19 cellular contexts compared by ENCODE assay signal in the genomic region with DNA sequence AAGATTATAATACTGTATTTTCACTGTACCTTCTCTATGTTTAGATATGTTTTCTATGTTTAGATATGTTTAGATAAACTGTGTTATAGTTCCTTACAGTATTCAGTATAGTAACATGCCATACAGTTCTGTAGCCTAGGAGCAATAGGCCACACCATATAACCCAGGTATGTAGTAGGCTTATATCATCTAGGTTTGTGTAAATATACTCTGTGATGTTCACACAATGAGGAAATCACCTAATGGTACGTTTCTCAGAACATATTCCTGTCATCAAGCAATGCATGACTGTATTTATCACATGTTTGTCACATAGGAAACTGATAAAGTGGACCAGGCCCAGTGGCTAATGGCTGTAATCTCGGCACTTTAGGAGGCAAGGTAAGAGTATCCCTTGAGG. TPM values are rescaled to one million over a fixed set of nuclear protein-coding genes. Genes with fewer than 3 reads are reported as not detected.
DNase-seq lines count a peak whose midpoint lies in the region; ATAC-seq, FAIRE-seq and TF ChIP-seq lines count a peak whose summit lies in the region.
"Had no signal": no experiment of that assay in that cellular context is flagged by ENCODE, and none has a peak within 500 bp of the region (broad histone marks: within the 10 kb centered on the region; RNA-seq: fewer than 3 reads in every experiment).

No MANE protein-coding gene starts in this region.

- no peak for TF ChIP-seq CTCF in endothelial cell of umbilical vein (IDR thresholded peaks at IDR 0.05; ENCODE audit: extremely low read depth in 1 of 2, insufficient read depth in 1 of 2, low read depth in 1 of 2, low read length in 2 of 2)
- TF ChIP-seq CTCF in lower leg skin (IDR thresholded peaks at IDR 0.05) = no peak

- no peaks in the 10 kb centered on the region for H4K20me1 ChIP-seq in endothelial cell of umbilical vein (replicated peaks; ENCODE audit: control insufficient read depth, extremely low read depth, insufficient read depth, low read length)

- H3K27ac ChIP-seq in endothelial cell of umbilical vein (ENCODE audit: insufficient read depth, low read depth, low read length) = no peak overlapping the region
- no peak overlapping the region for H3K27ac ChIP-seq in small intestine (ENCODE audit: low read depth in 1 of 2, low read length in 1 of 2)

- FAIRE-seq in endothelial cell of umbilical vein (lab: Jason Lieb, UNC) (peak; percentile 8), small intestine (lab: Jason Lieb, UNC) (no peak)
- FAIRE-seq: HepG2, HTR-8/SVneo had no signal

- H3K27me3 ChIP-seq in endothelial cell of umbilical vein (ENCODE audit: control insufficient read depth in 2 of 2, insufficient read depth in 2 of 2, low read length in 2 of 2) (no peaks in the 10 kb centered on the region), small intestine (ENCODE audit: control insufficient read depth in 2 of 2, insufficient read depth in 2 of 2, low read length in 2 of 2) (no peaks in the 10 kb centered on the region)

- peaks cover 6% of the 10 kb centered on the region for H3K4me1 Mint-ChIP-seq in activated naive CD4-positive, alpha-beta T cell treated with anti-CD3 and anti-CD28 coated beads, Interleukin-2, amount 10 ng/mL, durations not matched to agents 7 days and 5 days
- peaks cover 7 to 8% (median 7%) of the 10 kb centered on the region in 3 donors for H3K4me1 Mint-ChIP-seq in T-cell
- H3K4me1 Mint-ChIP-seq: B cell had no signal

- H3K79me2 ChIP-seq in endothelial cell of umbilical vein (ENCODE audit: control insufficient read depth, insufficient read depth, low read length) = no peaks in the 10 kb centered on the region

- no peak overlapping the region for H3K4me3 Mint-ChIP-seq in activated naive CD4-positive, alpha-beta T cell treated with anti-CD3 and anti-CD28 coated beads, Interleukin-2, amount 10 ng/mL, durations not matched to agents 7 days and 5 days
- H3K4me3 Mint-ChIP-seq in T-cell = no peak overlapping the region
- H3K4me3 Mint-ChIP-seq: B cell; CD8-positive, alpha-beta T cell had no signal

- intact Hi-C loops in endothelial cell of umbilical vein (cut with micrococcal nuclease) (loop anchor here (5.0 kb wide), 1 partner anchor 118 kb away; the partner anchor contains the start of gene RNF125), lower leg skin (cut with DNase I; ENCODE audit: low total_unique reads) (no loop called here)

- no peak overlapping the region for H3K9ac ChIP-seq in endothelial cell of umbilical vein (replicated peaks; ENCODE audit: extremely low read depth, insufficient read depth, low read length)

- dilution Hi-C loops in endothelial cell of umbilical vein (cut with MboI; ENCODE audit: extremely low pct_ligation_motif_present, low sequenced_read_pairs) = no loop called here

- POLR2A ChIA-PET in T-cell (lab: Charles Lee) = interaction anchor here (0.6 to 0.7 kb wide), 4 partner anchors 20 to 334 kb away, joined by 3 to 8 read pairs (median 8); no protein-coding TSS in a partner anchor
- POLR2A ChIA-PET in endothelial cell of umbilical vein (lab: Charles Lee) = no interaction called here

- no peaks in the 10 kb centered on the region for H3K36me3 ChIP-seq in endothelial cell of umbilical vein (ENCODE audit: control insufficient read depth in 2 of 2, extremely low read depth in 1 of 2, insufficient read depth in 2 of 2, low read length in 2 of 2)
- no peaks in the 10 kb centered on the region for H3K36me3 ChIP-seq in small intestine (ENCODE audit: control insufficient read depth in 2 of 2, insufficient read depth in 2 of 2, low read length in 2 of 2)

- BruUV-seq in endothelial cell of umbilical vein (replicated peaks; lab: Mats Ljungman, UMichigan) = no TSS peak

- no peak overlapping the region for H3K4me3 ChIP-seq in endothelial cell of umbilical vein (replicated peaks in 1 of 3; ENCODE audit: insufficient read depth in 1 of 3, low read depth in 1 of 3, low read length in 3 of 3)
- no peak overlapping the region for H3K4me3 ChIP-seq in small intestine (ENCODE audit: low read depth in 1 of 2, low read length in 2 of 2)
- no peak overlapping the region for H3K4me3 ChIP-seq in lower leg skin (ENCODE audit: low read depth, poor library complexity, severe bottlenecking)

- DNase-seq in activated naive CD4-positive, alpha-beta T cell treated with anti-CD3 and anti-CD28 coated beads, Interleukin-2, amount 10 ng/mL, durations not matched to agents 7 days and 5 days = no peak
- DNase-seq in activated naive CD4-positive, alpha-beta T cell treated with anti-CD3 and anti-CD28 coated beads, Interleukin-2, amount 50 U/mL, for 16 hours = no peak
- no peak for DNase-seq in T-cell
- no peak for DNase-seq in endothelial cell of umbilical vein (ENCODE audit: low read depth, low spot score)
- DNase-seq in small intestine = peak; percentile 15
- no peak for DNase-seq in NCI-H524 treated with DMSO at 0.1 percent for 48 hours (lab: John Stamatoyannopoulos, UW)
- DNase-seq in activated CD8-positive, alpha-beta memory T cell treated with anti-CD3 and anti-CD28 coated beads for 24 hours = no peak
- no peak for DNase-seq in lower leg skin (ENCODE audit: low spot score in 2 of 2)
- DNase-seq: ACHN; C1 segment of cervical spinal cord; CD8-positive, alpha-beta T cell; COR-L47 had no signal

- no peaks in the 10 kb centered on the region for H3K27me3 Mint-ChIP-seq in activated naive CD4-positive, alpha-beta T cell treated with anti-CD3 and anti-CD28 coated beads, Interleukin-2, amount 10 ng/mL, durations not matched to agents 7 days and 5 days
- no peaks in the 10 kb centered on the region for H3K27me3 Mint-ChIP-seq in T-cell
- H3K27me3 Mint-ChIP-seq: B cell had no signal

- TF ChIP-seq POLR2A in endothelial cell of umbilical vein (IDR thresholded peaks at IDR 0.05; ENCODE audit: low read depth, low read length) (no peak), lower leg skin (IDR thresholded peaks at IDR 0.05) (no peak)

- H3K9me1 ChIP-seq in endothelial cell of umbilical vein (replicated peaks; ENCODE audit: control insufficient read depth, extremely low read depth, insufficient read depth, low read length) = no peaks in the 10 kb centered on the region

- CTCF ChIA-PET in activated naive CD4-positive, alpha-beta T cell treated with anti-CD3 and anti-CD28 coated beads, Interleukin-2, amount 10 ng/mL, durations not matched to agents 7 days and 5 days (lab: Charles Lee) = no interaction called here
- CTCF ChIA-PET in T-cell (lab: Charles Lee) = interaction anchor here in 1 of 2 donors (0.7 kb wide), 1 partner anchor 233 kb away, joined by 3 read pairs; no protein-coding TSS in a partner anchor
- CTCF ChIA-PET in endothelial cell of umbilical vein (lab: Charles Lee) = interaction anchor here (2.4 kb wide), 1 partner anchor 22 kb away, joined by 7 read pairs; no protein-coding TSS in a partner anchor

- ATAC-seq in T-cell (replicated peaks in 1 of 4) = no peak
- ATAC-seq: CD8-positive, alpha-beta T cell; HCT116; HepG2 had no signal

- no peaks in the 10 kb centered on the region for H3K9me3 Mint-ChIP-seq in activated naive CD4-positive, alpha-beta T cell treated with anti-CD3 and anti-CD28 coated beads, Interleukin-2, amount 10 ng/mL, durations not matched to agents 7 days and 5 days
- H3K9me3 Mint-ChIP-seq in T-cell = no peaks in the 10 kb centered on the region
- H3K9me3 Mint-ChIP-seq: CD8-positive, alpha-beta T cell had no signal

- H3K36me3 Mint-ChIP-seq in activated naive CD4-positive, alpha-beta T cell treated with anti-CD3 and anti-CD28 coated beads, Interleukin-2, amount 10 ng/mL, durations not matched to agents 7 days and 5 days = peaks cover 22% of the 10 kb centered on the region
- peaks cover 14% of the 10 kb centered on the region for H3K36me3 Mint-ChIP-seq in T-cell

- H3K9me3 ChIP-seq in endothelial cell of umbilical vein (replicated peaks; ENCODE audit: control insufficient read depth, insufficient read depth, low read length) = no peaks in the 10 kb centered on the region
- no peaks in the 10 kb centered on the region for H3K9me3 ChIP-seq in small intestine (ENCODE audit: control insufficient read depth, low read depth)

- H3K27ac Mint-ChIP-seq in activated naive CD4-positive, alpha-beta T cell treated with anti-CD3 and anti-CD28 coated beads, Interleukin-2, amount 10 ng/mL, durations not matched to agents 7 days and 5 days = peak overlapping the region; percentile 11
- peak overlapping the region; percentile 47 to 61 for H3K27ac Mint-ChIP-seq in T-cell
- H3K27ac Mint-ChIP-seq: B cell; CD8-positive, alpha-beta T cell had no signal

- H3K4me1 ChIP-seq in endothelial cell of umbilical vein (ENCODE audit: control insufficient read depth, extremely low read depth, insufficient read depth, low read length) = no peaks in the 10 kb centered on the region
- no peaks in the 10 kb centered on the region for H3K4me1 ChIP-seq in small intestine (ENCODE audit: control insufficient read depth in 2 of 2, insufficient read depth in 1 of 2, low read depth in 1 of 2, low read length in 1 of 2)

- H3K4me2 ChIP-seq in endothelial cell of umbilical vein (ENCODE audit: insufficient read depth, low read length) = no peak overlapping the region

- no peak overlapping the region for H2AFZ ChIP-seq in endothelial cell of umbilical vein (ENCODE audit: low read depth, low read length)

- WGBS in small intestine, 3 donors = 49 to 69% (median 62%) methylated on average over 2 of the region's 2 CpGs
- WGBS in lower leg skin, 2 donors = 81 to 82% methylated on average over 2 of the region's 2 CpGs

RNA-seq across cellular contexts. Expression of gene RNF138, which starts 43.9 kb away (rescaled TPM):
- 100 to 1,000 TPM in 1 of 5 donors, 10 to 100 TPM in 4; 61.3 to 103 (median 67.5) TPM for total RNA-seq in T-cell
- 24.6 and 31.5 TPM in 2 replicates for total RNA-seq in endothelial cell of umbilical vein
- 13.8 and 14.7 TPM in 2 replicates for polyA plus RNA-seq in endothelial cell of umbilical vein
- 18.8 and 24.8 TPM in 2 replicates for polyA plus RNA-seq in endothelial cell of umbilical vein (2011; cell fraction: cytosol; rRNA removed)
- 18.5 and 20.5 TPM in 2 replicates for polyA plus RNA-seq in endothelial cell of umbilical vein (2011; cell fraction: nucleus; rRNA removed)
- polyA plus RNA-seq in endothelial cell of umbilical vein (2012) = 15.3 and 19.4 TPM in 2 replicates
- polyA minus RNA-seq in endothelial cell of umbilical vein = 37.9 and 46.9 TPM in 2 replicates
- polyA minus RNA-seq in endothelial cell of umbilical vein (2011; cell fraction: cytosol; rRNA and poly(A)+ RNA removed) = 98.8 TPM
- polyA minus RNA-seq in endothelial cell of umbilical vein (2011; cell fraction: nucleus; rRNA and poly(A)+ RNA removed) = 16.3 and 23.9 TPM in 2 replicates
- 10 to 100 TPM in 2 of 3 donors, 1 to 10 TPM in 1; 9.7 to 24.7 (median 15.2) TPM for polyA plus RNA-seq in small intestine
- 10 to 100 TPM in 3 of 4 donors, 1 to 10 TPM in 1; 8.5 to 19.5 (median 14.9) TPM for total RNA-seq in lower leg skin

RNA-seq across cellular contexts. Expression of gene MEP1B, which starts 54.2 kb away (rescaled TPM):
- total RNA-seq in T-cell = under 1 TPM in 1 of 5 donors, not detected in 4; 0.18 TPM
- total RNA-seq in endothelial cell of umbilical vein = not detected in 2 replicates
- not detected in 2 replicates for polyA plus RNA-seq in endothelial cell of umbilical vein
- not detected in 2 replicates for polyA plus RNA-seq in endothelial cell of umbilical vein (2011; cell fraction: cytosol; rRNA removed)
- 0.08 and 0.12 TPM in 2 replicates for polyA plus RNA-seq in endothelial cell of umbilical vein (2011; cell fraction: nucleus; rRNA removed)
- not detected in 2 replicates for polyA plus RNA-seq in endothelial cell of umbilical vein (2012)
- polyA minus RNA-seq in endothelial cell of umbilical vein = 0.57 TPM in 1 of 2 replicates, not detected in the other
- polyA minus RNA-seq in endothelial cell of umbilical vein (2011; cell fraction: cytosol; rRNA and poly(A)+ RNA removed) = not detected
- not detected in 2 replicates for polyA minus RNA-seq in endothelial cell of umbilical vein (2011; cell fraction: nucleus; rRNA and poly(A)+ RNA removed)
- polyA plus RNA-seq in small intestine = 100 to 1,000 TPM in 1 of 3 donors, 10 to 100 TPM in 2; 29.0 to 102 (median 85.4) TPM
- total RNA-seq in lower leg skin = not detected
- total RNA-seq: A172; B cell; CD8-positive, alpha-beta T cell; Daoy; H4; HepG2 had no signal
- polyA plus RNA-seq: HepG2 had no signal
